In the genomic region with DNA sequence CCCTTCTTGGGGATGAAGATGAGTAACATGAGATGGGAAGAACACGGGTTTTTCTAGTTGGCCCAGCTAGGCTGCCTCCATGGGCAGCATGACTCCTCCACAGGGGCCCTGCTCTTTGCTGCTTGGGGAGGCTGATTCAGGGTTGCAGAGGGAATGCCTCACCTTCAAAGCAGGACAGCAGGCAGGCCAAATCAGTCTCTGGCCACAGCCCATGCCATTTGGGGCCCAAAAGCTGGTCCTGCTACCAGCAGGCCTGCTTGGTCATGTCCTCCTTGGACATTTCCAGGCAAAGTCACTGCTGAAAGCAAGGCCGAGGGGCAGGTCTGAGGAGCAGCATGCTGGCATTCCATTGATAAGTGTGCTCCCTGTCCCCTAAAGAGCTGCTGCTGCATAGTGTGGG, we compare ENCODE assay signal across 30 cellular contexts. TPM values are rescaled to one million over a fixed set of nuclear protein-coding genes. Genes with fewer than 3 reads are reported as not detected.
"Had no signal": no experiment of that assay in that cellular context is flagged by ENCODE, and none has a peak within 500 bp of the region (broad histone marks: within the 10 kb centered on the region; RNA-seq: fewer than 3 reads in every experiment).

No MANE protein-coding gene starts in this region.

- H3K27me3 ChIP-seq: colonic mucosa, pancreas, right atrium auricular region, tibial nerve had no signal

- H3K4me3 ChIP-seq: colonic mucosa, mucosa of descending colon, pancreas, right atrium auricular region, tibial nerve had no signal

- H3K27me3 Mint-ChIP-seq: activated CD4-positive, alpha-beta T cell treated with anti-CD3 and anti-CD28 coated beads for 36 hours; activated CD8-positive, alpha-beta memory T cell treated with anti-CD3 and anti-CD28 coated beads, Interleukin-2, amount 10 ng/mL, durations not matched to agents 7 days and 5 days; activated naive CD4-positive, alpha-beta T cell treated with anti-CD3 and anti-CD28 coated beads, Interleukin-2, amount 50 U/mL, for 24 hours had no signal

- H3K27ac ChIP-seq: colonic mucosa, pancreas, right atrium auricular region had no signal

- H3K27ac Mint-ChIP-seq: activated CD4-positive, alpha-beta T cell treated with anti-CD3 and anti-CD28 coated beads for 36 hours; activated CD8-positive, alpha-beta memory T cell treated with anti-CD3 and anti-CD28 coated beads, Interleukin-2, amount 10 ng/mL, durations not matched to agents 7 days and 5 days; activated CD8-positive, alpha-beta T cell treated with anti-CD3 and anti-CD28 coated beads, Interleukin-2, amount 10 ng/mL, durations not matched to agents 7 days and 5 days; activated naive CD4-positive, alpha-beta T cell treated with anti-CD3 and anti-CD28 coated beads, Interleukin-2, amount 50 U/mL, for 24 hours; activated T-helper 2 cell treated with anti-CD3 and anti-CD28 coated beads, Interferon-gamma antibody, Interleukin-2, Interleukin-4, amounts not matched to agents 10 μg/mL and 5 μg/mL and 100 μg/mL, durations not matched to agents 14 hours and 24 hours and 36 hours had no signal

- H3K4me3 Mint-ChIP-seq: activated CD4-positive, alpha-beta T cell treated with anti-CD3 and anti-CD28 coated beads for 36 hours; activated CD8-positive, alpha-beta memory T cell treated with anti-CD3 and anti-CD28 coated beads, Interleukin-2, amount 10 ng/mL, durations not matched to agents 7 days and 5 days; activated CD8-positive, alpha-beta T cell treated with anti-CD3 and anti-CD28 coated beads, Interleukin-2, amount 10 ng/mL, durations not matched to agents 7 days and 5 days; activated naive CD4-positive, alpha-beta T cell treated with anti-CD3 and anti-CD28 coated beads, Interleukin-2, amount 50 U/mL, for 24 hours had no signal

- H3K9me3 ChIP-seq: colonic mucosa, mucosa of descending colon, pancreas, right atrium auricular region, tibial nerve had no signal

- ATAC-seq: activated CD4-positive, alpha-beta T cell treated with anti-CD3 and anti-CD28 coated beads for 36 hours; activated CD8-positive, alpha-beta memory T cell treated with anti-CD3 and anti-CD28 coated beads, Interleukin-2, amount 10 ng/mL, durations not matched to agents 7 days and 5 days; activated CD8-positive, alpha-beta T cell treated with anti-CD3 and anti-CD28 coated beads, Interleukin-2, amount 10 ng/mL, durations not matched to agents 7 days and 5 days; mucosa of descending colon; pancreas had no signal

- H3K9me3 Mint-ChIP-seq: activated naive CD4-positive, alpha-beta T cell treated with anti-CD3 and anti-CD28 coated beads, Interleukin-2, amount 50 U/mL, for 24 hours; activated T-helper 2 cell treated with anti-CD3 and anti-CD28 coated beads, Interferon-gamma antibody, Interleukin-2, Interleukin-4, amounts not matched to agents 10 μg/mL and 5 μg/mL and 100 μg/mL, durations not matched to agents 14 hours and 24 hours and 36 hours had no signal

- H3K4me1 ChIP-seq: colonic mucosa, pancreas, tibial nerve had no signal

- DNase-seq: activated CD4-positive, alpha-beta T cell treated with anti-CD3 and anti-CD28 coated beads for 36 hours; activated CD4-positive, CD25-positive, alpha-beta regulatory T cell; activated CD8-positive, alpha-beta memory T cell treated with anti-CD3 and anti-CD28 coated beads, Interleukin-2, amount 10 ng/mL, durations not matched to agents 7 days and 5 days; activated CD8-positive, alpha-beta T cell treated with anti-CD3 and anti-CD28 coated beads, Interleukin-2, amount 10 ng/mL, durations not matched to agents 7 days and 5 days; activated T-cell treated with anti-CD3 and anti-CD28 coated beads, Interleukin-2, amount 50 U/mL, for 48 hours; anterior cingulate cortex; colonic mucosa; effector CD8-positive, alpha-beta T cell; erythroblast; head of caudate nucleus; hypothalamus; mesendoderm; mucosa of descending colon; nucleus accumbens; pancreas; stimulated activated CD4-positive, alpha-beta T cell treated with anti-CD3 and anti-CD28 coated beads, Interleukin-15, amount 100 ng/mL, for 24 hours; stimulated activated CD4-positive, alpha-beta T cell treated with anti-CD3 and anti-CD28 coated beads, Interleukin-2, amount 100 ng/mL, for 24 hours; stimulated activated naive CD4-positive, alpha-beta T cell; T-helper 1 cell had no signal

- H3K4me1 Mint-ChIP-seq: activated CD4-positive, alpha-beta T cell treated with anti-CD3 and anti-CD28 coated beads for 36 hours; activated CD8-positive, alpha-beta memory T cell treated with anti-CD3 and anti-CD28 coated beads, Interleukin-2, amount 10 ng/mL, durations not matched to agents 7 days and 5 days; activated naive CD4-positive, alpha-beta T cell treated with anti-CD3 and anti-CD28 coated beads, Interleukin-2, amount 50 U/mL, for 24 hours had no signal

RNA-seq across cellular contexts. Expression of a gene that starts 35.4 kb away (rescaled TPM):
- total RNA-seq: kidney epithelial cell had no signal
- polyA plus RNA-seq: fibroblast of lung, neural cell had no signal

RNA-seq across cellular contexts. Expression of a gene that starts 50.8 kb away (rescaled TPM):
- total RNA-seq: dermis microvascular lymphatic vessel endothelial cell, fibroblast of lung, fibroblast of villous mesenchyme, myocyte, pulmonary artery endothelial cell, tibial nerve had no signal
- polyA plus RNA-seq: fibroblast of lung, neural cell had no signal
